In the genomic region with DNA sequence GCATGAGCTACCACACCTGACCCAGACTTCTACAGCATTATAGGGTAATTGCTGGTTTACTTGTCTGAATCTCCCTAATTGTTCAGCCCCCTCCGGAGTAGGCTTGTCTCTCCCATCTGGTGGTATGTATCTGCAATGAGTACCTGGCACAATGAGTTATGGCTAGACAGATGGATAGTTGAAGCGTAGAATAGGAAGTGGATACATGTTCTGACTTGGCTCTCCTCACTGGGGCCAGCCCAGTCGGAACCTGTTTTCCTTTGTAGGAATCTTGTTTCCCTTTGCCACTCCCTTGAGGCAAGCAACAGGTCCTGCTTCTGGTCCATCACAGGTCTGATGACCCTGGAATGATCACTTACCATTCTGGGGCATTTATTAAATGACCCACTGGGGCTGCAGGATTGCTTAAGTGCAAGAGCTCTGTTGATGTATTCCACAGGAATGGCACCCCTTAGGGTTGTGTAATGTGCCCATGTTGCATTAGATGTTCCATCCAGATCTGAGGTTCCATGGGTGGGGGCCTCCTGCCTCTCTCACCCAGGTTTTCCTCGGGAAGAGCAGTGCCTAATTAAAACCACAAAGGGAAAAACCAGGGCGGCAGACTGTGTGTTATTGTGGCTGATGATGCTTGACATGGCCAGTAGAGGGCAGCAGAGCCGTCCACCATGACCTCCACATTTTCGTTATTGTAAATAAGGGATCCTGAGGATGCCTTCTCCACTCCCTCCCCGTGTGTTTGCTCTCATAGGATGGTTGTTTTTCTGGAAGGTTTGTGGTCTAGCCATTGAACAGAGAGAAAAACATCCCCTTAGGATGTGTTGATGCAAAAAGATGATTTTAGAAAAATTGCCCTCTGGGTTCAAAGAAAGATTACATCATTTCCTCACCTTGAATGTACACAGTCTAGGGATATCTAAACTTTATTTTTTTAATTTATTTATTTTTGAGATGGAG, we compare ENCODE assay signal across 8 cellular contexts. TPM values are rescaled to one million over a fixed set of nuclear protein-coding genes. Genes with fewer than 3 reads are reported as not detected.
DNase-seq lines count a peak whose midpoint lies in the region; ATAC-seq and TF ChIP-seq lines count a peak whose summit lies in the region.

No MANE protein-coding gene starts in this region.

- no peaks in the 10 kb centered on the region for H3K9me3 Mint-ChIP-seq in activated naive CD4-positive, alpha-beta T cell treated with anti-CD3 and anti-CD28 coated beads, Interleukin-2, amount 50 U/mL, for 72 hours
- H3K9me3 Mint-ChIP-seq in glutamatergic neuron (ENCODE audit: unreplicated experiment), result no peaks in the 10 kb centered on the region

- no peaks in the 10 kb centered on the region for H3K36me3 ChIP-seq in SK-N-SH (replicated peaks in 1 of 2; ENCODE audit: control insufficient read depth in 1 of 2, insufficient read depth in 2 of 2, low read length in 1 of 2)

- peaks cover 5% of the 10 kb centered on the region for H3K4me1 Mint-ChIP-seq in glutamatergic neuron (ENCODE audit: low read depth, unreplicated experiment)

- H3K36me3 Mint-ChIP-seq in activated naive CD4-positive, alpha-beta T cell treated with anti-CD3 and anti-CD28 coated beads, Interleukin-2, amount 50 U/mL, for 72 hours, result no peaks in the 10 kb centered on the region
- no peaks in the 10 kb centered on the region for H3K36me3 Mint-ChIP-seq in glutamatergic neuron (ENCODE audit: unreplicated experiment)

- no peaks in the 10 kb centered on the region for H3K9me2 ChIP-seq in SK-N-SH

- no peak overlapping the region for H2AFZ ChIP-seq in SK-N-SH (ENCODE audit: low read depth)

- no peak overlapping the region; a peak in 1 of 4 replicates for H3K4me3 ChIP-seq in SK-N-SH (ENCODE audit: low read depth in 2 of 2, low read length in 1 of 2)

- no peaks in the 10 kb centered on the region for H3K79me2 ChIP-seq in SK-N-SH (ENCODE audit: insufficient read depth)

- no peaks in the 10 kb centered on the region for H3K27me3 ChIP-seq in SK-N-SH (ENCODE audit: insufficient read depth)

- no peaks in the 10 kb centered on the region for H3F3A ChIP-seq in SK-N-SH (replicated peaks; ENCODE audit: insufficient read depth)

- H3K27me3 Mint-ChIP-seq in glutamatergic neuron (ENCODE audit: unreplicated experiment), result no peaks in the 10 kb centered on the region

- H3K9ac ChIP-seq in SK-N-SH, result no peak overlapping the region

- in situ Hi-C loops in GM13977 (cut with MboI; ENCODE audit: low pct_unique_long_range_greater_than_20kb, low sequenced_read_pairs, unreplicated experiment), result no loop called here

- DNase-seq in 8988T, result peak; percentile 67
- peak; percentile 68 for DNase-seq in GM13977 (ENCODE audit: low spot score)
- peak; percentile 82 for DNase-seq in HuH-7 (ENCODE audit: low spot score)
- DNase-seq in SK-N-SH, result peak; percentile 77
- peak; percentile 59 to 73 for DNase-seq in activated naive CD4-positive, alpha-beta T cell treated with anti-CD3 and anti-CD28 coated beads, Interleukin-2, amount 50 U/mL, for 72 hours (ENCODE audit: low spot score in 2 of 2)
- peak; percentile 69 for DNase-seq in glutamatergic neuron
- peak; percentile 52 for DNase-seq in pons (ENCODE audit: low spot score)

- no peak overlapping the region for H3K4me3 Mint-ChIP-seq in glutamatergic neuron (ENCODE audit: unreplicated experiment)

- H3K4me2 ChIP-seq in SK-N-SH, result no peak overlapping the region

- no peaks in the 10 kb centered on the region for H3K9me3 ChIP-seq in SK-N-SH

- H3K4me1 ChIP-seq in SK-N-SH (ENCODE audit: control insufficient read depth in 1 of 2, insufficient read depth in 2 of 2, low read depth in 1 of 2, low read length in 1 of 2), result peaks cover 0 to 2% of the 10 kb centered on the region in 2 experiments; a peak in 1 of 4 replicates

- TF ChIP-seq EP300 in SK-N-SH (IDR thresholded peaks at IDR 0.05; ENCODE audit: borderline replicate concordance in 1 of 2, low read depth in 1 of 2, low read length in 1 of 2), result no peak

- no peak overlapping the region for H3K27ac ChIP-seq in SK-N-SH (ENCODE audit: low read depth in 2 of 2, low read length in 1 of 2)

- CTCF ChIA-PET in SK-N-SH (lab: Yijun Ruan, JAX), result interaction anchor here (0.5 to 3.8 kb wide), 24 partner anchors 8 to 1107 kb away, joined by 3 to 20 read pairs (median 3); no protein-coding TSS in a partner anchor

- POLR2A ChIA-PET in SK-N-SH (lab: Yijun Ruan, JAX), result no interaction called here

- TF ChIP-seq CTCF in GM13977 (IDR thresholded peaks at IDR 0.05; ENCODE audit: extremely low read depth, insufficient read depth, missing control alignments), result peak; percentile 86
- peak; percentile 91 for TF ChIP-seq CTCF in SK-N-SH (IDR thresholded peaks at IDR 0.05)
- peak; percentile 89 for TF ChIP-seq CTCF in glutamatergic neuron (IDR thresholded peaks at IDR 0.05; ENCODE audit: partially characterized antibody, unreplicated experiment)

- H3K27ac Mint-ChIP-seq in activated naive CD4-positive, alpha-beta T cell treated with anti-CD3 and anti-CD28 coated beads, Interleukin-2, amount 50 U/mL, for 72 hours, result peak overlapping the region; percentile 86 to 88
- peak overlapping the region; percentile 54 for H3K27ac Mint-ChIP-seq in glutamatergic neuron (ENCODE audit: unreplicated experiment)

- no peaks in the 10 kb centered on the region for H4K20me1 ChIP-seq in SK-N-SH (ENCODE audit: insufficient read depth)

- peak; percentile 81 for TF ChIP-seq RAD21 in SK-N-SH (IDR thresholded peaks at IDR 0.05; ENCODE audit: low read length)

- WGBS in SK-N-SH (ENCODE audit: low lambda C conversion rate), result 41% methylated on average over 7 of the region's 8 CpGs

- ATAC-seq in activated naive CD4-positive, alpha-beta T cell treated with anti-CD3 and anti-CD28 coated beads, Interleukin-2, amount 50 U/mL, for 72 hours, result peak; percentile 60 to 87
- ATAC-seq in HG02588 (IDR thresholded peaks at IDR 0.05; ENCODE audit: unreplicated experiment), result no peak

TF ChIP-seq in SK-N-SH, 30 proteins besides CTCF, POLR2A, EP300 and RAD21:
- TF ChIP-seq SIN3A (IDR thresholded peaks at IDR 0.05; ENCODE audit: borderline replicate concordance, low read depth, low read length), result peak; percentile 26; the same call in 1 of the 2 replicates
- peak; percentile 75 for TF ChIP-seq SMC3 (IDR thresholded peaks at IDR 0.05; ENCODE audit: low read depth, low read length)
- TF ChIP-seq MAX (IDR thresholded peaks at IDR 0.05; ENCODE audit: low read depth), result no peak

RNA-seq across cellular contexts. Expression of gene CMTM8, which starts 58.0 kb away (rescaled TPM):
- polyA plus RNA-seq in SK-N-SH (2012; rRNA removed), result 7.9 and 9.7 TPM in 2 replicates
- polyA plus RNA-seq in SK-N-SH (2012; cell fraction: cytosol; rRNA removed), result 9.0 and 9.5 TPM in 2 replicates
- 4.1 and 4.4 TPM in 2 replicates for polyA plus RNA-seq in SK-N-SH (2012; cell fraction: nucleus; rRNA removed)
- total RNA-seq in activated naive CD4-positive, alpha-beta T cell treated with anti-CD3 and anti-CD28 coated beads, Interleukin-2, amount 50 U/mL, for 72 hours, result 1 to 10 TPM; 7.8 to 9.5 TPM
- not detected for total RNA-seq in glutamatergic neuron (ENCODE audit: unreplicated experiment)
